In the genomic region with DNA sequence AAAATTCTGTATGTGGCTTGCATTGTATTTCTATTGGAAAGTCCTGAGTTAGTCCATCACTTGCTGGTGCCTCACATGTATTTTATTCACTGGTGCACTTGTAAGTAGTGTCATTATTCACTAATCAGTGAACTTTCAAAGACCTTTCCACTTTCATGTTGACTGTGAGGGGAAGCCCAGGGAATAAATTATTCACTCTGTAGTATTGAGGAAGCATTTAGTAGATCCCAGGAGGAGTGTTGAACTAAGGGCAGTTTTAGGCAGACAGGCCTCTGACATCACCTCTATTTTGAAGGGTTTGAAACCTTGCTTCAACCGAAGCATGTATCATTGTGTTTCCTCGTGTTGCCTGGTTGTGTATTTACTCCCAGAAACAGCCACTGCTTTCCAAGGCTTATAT, we compare ENCODE assay signal across 13 cellular contexts.
A peak's percentile ranks its signal among the peaks of the same experiment; 100 is the strongest.
DNase-seq lines count a peak whose midpoint lies in the region; ATAC-seq lines count a peak whose summit lies in the region.
"Had no signal": no experiment of that assay in that cellular context is flagged by ENCODE, and none has a peak within 500 bp of the region (broad histone marks: within the 10 kb centered on the region; RNA-seq: fewer than 3 reads in every experiment).

No MANE protein-coding gene starts in this region.

- ATAC-seq in GM18498 (IDR thresholded peaks at IDR 0.05; ENCODE audit: unreplicated experiment), result peak; percentile 83
- ATAC-seq in GM19328 (IDR thresholded peaks at IDR 0.05; ENCODE audit: unreplicated experiment), result peak; percentile 84
- ATAC-seq in HG02678 (IDR thresholded peaks at IDR 0.05; ENCODE audit: unreplicated experiment), result peak; percentile 96
- peak; percentile 99 for ATAC-seq in HG03432 (IDR thresholded peaks at IDR 0.05; ENCODE audit: unreplicated experiment)

- DNase-seq in Kasumi-1 (lab: John Stamatoyannopoulos, UW), result no peak
- DNase-seq in inferior parietal cortex (ENCODE audit: extremely low spot score), result no peak
- no peak for DNase-seq in cerebellum (ENCODE audit: low spot score)
- DNase-seq in NCI-H1417 treated with DMSO at 0.1 percent for 48 hours (lab: John Stamatoyannopoulos, UW), result no peak
- DNase-seq: GDM1, NCI-H1048, NCI-H82, right cardiac atrium, upper lobe of left lung had no signal
